8 cellular contexts compared by ENCODE assay signal in the genomic region with DNA sequence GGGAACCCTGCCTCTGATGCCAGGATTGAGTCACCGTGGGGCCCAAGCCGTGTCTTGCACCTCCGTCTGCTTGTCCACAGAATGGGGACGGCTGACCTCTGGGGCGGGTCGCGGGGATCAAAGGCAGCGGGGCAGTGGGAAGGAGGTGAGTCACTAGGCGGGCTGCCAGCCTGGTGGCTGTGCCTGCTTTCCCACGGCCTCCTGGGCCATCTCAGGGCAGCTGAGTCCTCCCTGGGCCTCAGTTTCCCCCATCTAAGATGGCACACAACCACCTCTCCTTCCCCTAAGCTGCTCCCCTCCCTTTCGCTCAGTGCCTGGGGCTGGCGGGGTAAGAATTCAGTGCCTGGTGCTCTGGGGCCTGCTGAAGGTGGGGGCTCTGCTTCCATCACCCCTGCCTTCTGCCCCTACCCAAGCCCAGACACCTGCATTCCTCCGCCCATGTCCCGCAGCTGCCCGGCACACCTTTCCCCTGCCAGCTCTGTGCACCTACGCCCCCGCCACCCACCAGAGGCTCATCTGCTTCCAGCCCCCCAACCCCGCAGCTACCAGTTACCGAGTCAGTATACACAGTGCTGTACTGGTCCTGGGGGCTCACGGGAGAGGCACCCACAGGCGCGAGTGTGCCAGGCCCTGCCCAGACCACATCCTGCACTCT. TPM values are rescaled to one million over a fixed set of nuclear protein-coding genes. Genes with fewer than 3 reads are reported as not detected.
DNase-seq lines count a peak whose midpoint lies in the region; ATAC-seq and TF ChIP-seq lines count a peak whose summit lies in the region.

No MANE protein-coding gene starts in this region.

- no peak for TF ChIP-seq CTCF in thyroid gland (IDR thresholded peaks at IDR 0.05)

- POLR2A ChIA-PET in activated CD8-positive, alpha-beta T cell treated with anti-CD3 and anti-CD28 coated beads, Interleukin-2, amount 10 ng/mL, durations not matched to agents 7 days and 5 days (lab: Charles Lee) = interaction anchor here (0.6 kb wide), 1 partner anchor 9 kb away, joined by 3 read pairs; no protein-coding TSS in a partner anchor

- H3K36me3 ChIP-seq in thyroid gland = peaks cover 27 to 34% of the 10 kb centered on the region in 2 donors

- CTCF ChIA-PET in activated CD8-positive, alpha-beta T cell treated with anti-CD3 and anti-CD28 coated beads, Interleukin-2, amount 10 ng/mL, durations not matched to agents 7 days and 5 days (lab: Charles Lee) = no interaction called here

- peak overlapping the region; percentile 26 for H3K4me3 Mint-ChIP-seq in activated CD4-positive, alpha-beta T cell treated with anti-CD3 and anti-CD28 coated beads, Interleukin-2, amount 10 ng/mL, durations not matched to agents 24 days and 14 days
- H3K4me3 Mint-ChIP-seq in activated CD8-positive, alpha-beta T cell treated with anti-CD3 and anti-CD28 coated beads, Interleukin-2, amount 10 ng/mL, durations not matched to agents 7 days and 5 days = peak overlapping the region; percentile 85

- H3K36me3 Mint-ChIP-seq in activated CD4-positive, alpha-beta T cell treated with anti-CD3 and anti-CD28 coated beads, Interleukin-2, amount 10 ng/mL, durations not matched to agents 24 days and 14 days (ENCODE audit: low read depth) = peaks cover 23% of the 10 kb centered on the region
- peaks cover 28% of the 10 kb centered on the region for H3K36me3 Mint-ChIP-seq in activated CD8-positive, alpha-beta T cell treated with anti-CD3 and anti-CD28 coated beads, Interleukin-2, amount 10 ng/mL, durations not matched to agents 7 days and 5 days (ENCODE audit: low read depth)

- H3K4me1 ChIP-seq in thyroid gland = peaks cover 66 to 82% of the 10 kb centered on the region in 2 donors

- 75 to 84% methylated on average over 15 of the region's 22 CpGs for WGBS in thyroid gland, 2 donors

- peak; percentile 67 for DNase-seq in activated CD4-positive, alpha-beta T cell treated with anti-CD3 and anti-CD28 coated beads, Interleukin-2, amount 10 ng/mL, durations not matched to agents 24 days and 14 days
- no peak for DNase-seq in activated CD4-positive, alpha-beta T cell treated with anti-CD3 and anti-CD28 coated beads, Interleukin-2, amount 50 U/mL, for 1 hour
- peak; percentile 23 for DNase-seq in activated CD8-positive, alpha-beta T cell treated with anti-CD3 and anti-CD28 coated beads, Interleukin-2, amount 10 ng/mL, durations not matched to agents 7 days and 5 days
- DNase-seq in islet precursor cell (peak; percentile 71), thyroid gland (peak; percentile 53 to 67), NCI-H82 treated with DMSO at 0.1 percent for 48 hours (lab: John Stamatoyannopoulos, UW; ENCODE audit: unreplicated experiment) (no peak), NOMO-1 treated with DMSO at 0.1 percent for 48 hours (lab: John Stamatoyannopoulos, UW; ENCODE audit: unreplicated experiment) (no peak)

- H3K4me3 ChIP-seq in thyroid gland (replicated peaks in 1 of 3) = peak overlapping the region in 1 of 3 donors; percentile 76

- H3K27me3 Mint-ChIP-seq in activated CD4-positive, alpha-beta T cell treated with anti-CD3 and anti-CD28 coated beads, Interleukin-2, amount 10 ng/mL, durations not matched to agents 24 days and 14 days = no peaks in the 10 kb centered on the region
- H3K27me3 Mint-ChIP-seq in activated CD8-positive, alpha-beta T cell treated with anti-CD3 and anti-CD28 coated beads, Interleukin-2, amount 10 ng/mL, durations not matched to agents 7 days and 5 days (ENCODE audit: low read depth) = no peaks in the 10 kb centered on the region

- no peaks in the 10 kb centered on the region for H3K9me3 ChIP-seq in thyroid gland

- no peaks in the 10 kb centered on the region for H3K27me3 ChIP-seq in thyroid gland

- peak overlapping the region; percentile 95 to 100 (median 96) for H3K27ac ChIP-seq in thyroid gland

- H3K9me3 Mint-ChIP-seq in activated CD4-positive, alpha-beta T cell treated with anti-CD3 and anti-CD28 coated beads, Interleukin-2, amount 10 ng/mL, durations not matched to agents 24 days and 14 days = no peaks in the 10 kb centered on the region
- H3K9me3 Mint-ChIP-seq in activated CD8-positive, alpha-beta T cell treated with anti-CD3 and anti-CD28 coated beads, Interleukin-2, amount 10 ng/mL, durations not matched to agents 7 days and 5 days (ENCODE audit: insufficient read depth) = no peaks in the 10 kb centered on the region

- intact Hi-C loops in activated CD4-positive, alpha-beta T cell treated with anti-CD3 and anti-CD28 coated beads, Interleukin-2, amount 10 ng/mL, durations not matched to agents 24 days and 14 days (cut with micrococcal nuclease) = no loop called here
- intact Hi-C loops in thyroid gland (cut with DNase I) = no loop called here

- TF ChIP-seq POLR2A in thyroid gland (IDR thresholded peaks at IDR 0.05) = no peak

- peak overlapping the region; percentile 15 for H3K27ac Mint-ChIP-seq in activated CD4-positive, alpha-beta T cell treated with anti-CD3 and anti-CD28 coated beads, Interleukin-2, amount 10 ng/mL, durations not matched to agents 24 days and 14 days
- H3K27ac Mint-ChIP-seq in activated CD8-positive, alpha-beta T cell treated with anti-CD3 and anti-CD28 coated beads, Interleukin-2, amount 10 ng/mL, durations not matched to agents 7 days and 5 days = no peak overlapping the region

- peaks cover 33% of the 10 kb centered on the region for H3K4me1 Mint-ChIP-seq in activated CD4-positive, alpha-beta T cell treated with anti-CD3 and anti-CD28 coated beads, Interleukin-2, amount 10 ng/mL, durations not matched to agents 24 days and 14 days
- H3K4me1 Mint-ChIP-seq in activated CD8-positive, alpha-beta T cell treated with anti-CD3 and anti-CD28 coated beads, Interleukin-2, amount 10 ng/mL, durations not matched to agents 7 days and 5 days (ENCODE audit: low read depth) = peaks cover 56% of the 10 kb centered on the region

- no peak for ATAC-seq in activated CD8-positive, alpha-beta T cell treated with anti-CD3 and anti-CD28 coated beads, Interleukin-2, amount 10 ng/mL, durations not matched to agents 7 days and 5 days
- no peak for ATAC-seq in HG02938 (IDR thresholded peaks at IDR 0.05; ENCODE audit: unreplicated experiment)

RNA-seq across cellular contexts. Expression of a gene that starts 3.5 kb away (rescaled TPM):
- total RNA-seq in activated CD4-positive, alpha-beta T cell treated with anti-CD3 and anti-CD28 coated beads, Interleukin-2, amount 10 ng/mL, durations not matched to agents 24 days and 14 days = 159 and 169 TPM in 2 replicates
- 100 to 1,000 TPM; 332 to 348 TPM for total RNA-seq in activated CD8-positive, alpha-beta T cell treated with anti-CD3 and anti-CD28 coated beads, Interleukin-2, amount 10 ng/mL, durations not matched to agents 7 days and 5 days
- total RNA-seq in thyroid gland = 100 to 1,000 TPM; 106 to 161 (median 123) TPM

RNA-seq across cellular contexts. Expression of a gene that starts 32.1 kb away (rescaled TPM):
- total RNA-seq in activated CD4-positive, alpha-beta T cell treated with anti-CD3 and anti-CD28 coated beads, Interleukin-2, amount 10 ng/mL, durations not matched to agents 24 days and 14 days = 25.8 and 30.2 TPM in 2 replicates
- 10 to 100 TPM; 48.2 to 53.4 TPM for total RNA-seq in activated CD8-positive, alpha-beta T cell treated with anti-CD3 and anti-CD28 coated beads, Interleukin-2, amount 10 ng/mL, durations not matched to agents 7 days and 5 days
- 10 to 100 TPM; 74.8 to 89.9 (median 76.2) TPM for total RNA-seq in thyroid gland

RNA-seq across cellular contexts. Expression of a gene that starts 48.5 kb away (rescaled TPM):
- total RNA-seq in activated CD4-positive, alpha-beta T cell treated with anti-CD3 and anti-CD28 coated beads, Interleukin-2, amount 10 ng/mL, durations not matched to agents 24 days and 14 days = 184 and 185 TPM in 2 replicates
- total RNA-seq in activated CD8-positive, alpha-beta T cell treated with anti-CD3 and anti-CD28 coated beads, Interleukin-2, amount 10 ng/mL, durations not matched to agents 7 days and 5 days = 100 to 1,000 TPM; 235 to 240 TPM
- 10 to 100 TPM; 18.5 to 40.4 (median 26.6) TPM for total RNA-seq in thyroid gland

RNA-seq across cellular contexts. Expression of a gene that starts 49.1 kb away (rescaled TPM):
- total RNA-seq in activated CD4-positive, alpha-beta T cell treated with anti-CD3 and anti-CD28 coated beads, Interleukin-2, amount 10 ng/mL, durations not matched to agents 24 days and 14 days = 9.5 and 10.0 TPM in 2 replicates
- total RNA-seq in activated CD8-positive, alpha-beta T cell treated with anti-CD3 and anti-CD28 coated beads, Interleukin-2, amount 10 ng/mL, durations not matched to agents 7 days and 5 days = 1 to 10 TPM; 8.7 to 9.5 TPM
- total RNA-seq in thyroid gland = 1 to 10 TPM; 1.1 to 4.2 (median 2.9) TPM

Comparison
In these comparisons a context has a peak if more than half of its experiments do, and no peak if none do; other contexts are left out.
1. DNase-seq: peak in activated CD4-positive, alpha-beta T cell treated with anti-CD3 and anti-CD28 coated beads, Interleukin-2, amount 10 ng/mL, durations not matched to agents 24 days and 14 days (single experiment), activated CD8-positive, alpha-beta T cell treated with anti-CD3 and anti-CD28 coated beads, Interleukin-2, amount 10 ng/mL, durations not matched to agents 7 days and 5 days (single experiment), islet precursor cell (single experiment) and thyroid gland (2 of 2); none in activated CD4-positive, alpha-beta T cell treated with anti-CD3 and anti-CD28 coated beads, Interleukin-2, amount 50 U/mL, for 1 hour (single experiment), NCI-H82 treated with DMSO at 0.1 percent for 48 hours (single experiment) and NOMO-1 treated with DMSO at 0.1 percent for 48 hours (single experiment).